ENCODE assay signal across 26 cellular contexts in genomic region chr22:22682807-22683667, GRCh38. TPM values are rescaled to one million over a fixed set of nuclear protein-coding genes. Genes with fewer than 3 reads are reported as not detected.
DNase-seq lines count a peak whose midpoint lies in the region; ATAC-seq, FAIRE-seq and TF ChIP-seq lines count a peak whose summit lies in the region.
"Had no signal": no experiment of that assay in that cellular context is flagged by ENCODE, and none has a peak within 500 bp of the region (broad histone marks: within the 10 kb centered on the region; RNA-seq: fewer than 3 reads in every experiment).

No MANE protein-coding gene starts in this region.

- no peak overlapping the region for H3K4me3 ChIP-seq in fibroblast of lung (replicated peaks in 1 of 4; ENCODE audit: control extremely low read depth in 1 of 4, insufficient read depth in 1 of 4, low read depth in 3 of 4, low read length in 4 of 4)
- H3K4me3 ChIP-seq: coronary artery, pancreas, PC-9, sigmoid colon, transverse colon had no signal

- H3K4me1 Mint-ChIP-seq in activated naive CD8-positive, alpha-beta T cell treated with anti-CD3 and anti-CD28 coated beads, Interleukin-2, amount 10 ng/mL, durations not matched to agents 7 days and 5 days, result peaks cover 12% of the 10 kb centered on the region
- peaks cover 3% of the 10 kb centered on the region for H3K4me1 Mint-ChIP-seq in activated naive CD8-positive, alpha-beta T cell treated with anti-CD3 and anti-CD28 coated beads, Interleukin-2, amount 50 U/mL, for 24 hours

- no peak for FAIRE-seq in urothelium cell line (lab: Jason Lieb, UNC)
- FAIRE-seq: A204.1, endometrium, kidney, pancreas had no signal

- TF ChIP-seq CTCF in fibroblast of lung (conservative IDR thresholded peaks at IDR 0.05 in 1 of 2, IDR thresholded peaks at IDR 0.05 in 1 of 2; ENCODE audit: low read depth in 1 of 2, low read length in 2 of 2), result no peak

- H3K27ac ChIP-seq in fibroblast of lung (ENCODE audit: insufficient read depth, low read length), result no peak overlapping the region
- H3K27ac ChIP-seq: coronary artery, foreskin keratinocyte, pancreas, PC-9, sigmoid colon, transverse colon had no signal

- H3K9me3 Mint-ChIP-seq in activated naive CD8-positive, alpha-beta T cell treated with anti-CD3 and anti-CD28 coated beads, Interleukin-2, amount 10 ng/mL, durations not matched to agents 7 days and 5 days, result no peaks in the 10 kb centered on the region
- H3K9me3 Mint-ChIP-seq in activated naive CD8-positive, alpha-beta T cell treated with anti-CD3 and anti-CD28 coated beads, Interleukin-2, amount 50 U/mL, for 24 hours, result no peaks in the 10 kb centered on the region
- H3K9me3 Mint-ChIP-seq: activated naive CD4-positive, alpha-beta T cell treated with anti-CD3 and anti-CD28 coated beads for 36 hours had no signal

- no peak overlapping the region for H3K9ac ChIP-seq in fibroblast of lung (ENCODE audit: insufficient read depth, low read length)

- no peaks in the 10 kb centered on the region for H3K79me2 ChIP-seq in fibroblast of lung (ENCODE audit: control insufficient read depth, insufficient read depth, low read length)

- no peak overlapping the region for H2AFZ ChIP-seq in fibroblast of lung (ENCODE audit: low read length)
- H2AFZ ChIP-seq: PC-9 had no signal

- H3K9me3 ChIP-seq in fibroblast of lung (ENCODE audit: control insufficient read depth, insufficient read depth, low read depth, low read length), result no peaks in the 10 kb centered on the region
- H3K9me3 ChIP-seq: pancreas, sigmoid colon, transverse colon had no signal

- H3K4me1 ChIP-seq in fibroblast of lung (ENCODE audit: control insufficient read depth, extremely low read depth, insufficient read depth, low read length), result peaks cover 6% of the 10 kb centered on the region
- H3K4me1 ChIP-seq: foreskin keratinocyte, pancreas had no signal

- peaks cover 2% of the 10 kb centered on the region for H3K27me3 Mint-ChIP-seq in activated naive CD8-positive, alpha-beta T cell treated with anti-CD3 and anti-CD28 coated beads, Interleukin-2, amount 10 ng/mL, durations not matched to agents 7 days and 5 days
- H3K27me3 Mint-ChIP-seq in activated naive CD8-positive, alpha-beta T cell treated with anti-CD3 and anti-CD28 coated beads, Interleukin-2, amount 50 U/mL, for 24 hours, result no peaks in the 10 kb centered on the region

- no peak for ATAC-seq in activated naive CD8-positive, alpha-beta T cell treated with anti-CD3 and anti-CD28 coated beads, Interleukin-2, amount 10 ng/mL, durations not matched to agents 7 days and 5 days (ENCODE audit: low read depth)
- ATAC-seq in activated naive CD8-positive, alpha-beta T cell treated with anti-CD3 and anti-CD28 coated beads, Interleukin-2, amount 50 U/mL, for 24 hours, result no peak
- ATAC-seq: foreskin keratinocyte, pancreas had no signal

- POLR2A ChIA-PET in activated naive CD8-positive, alpha-beta T cell treated with anti-CD3 and anti-CD28 coated beads, Interleukin-2, amount 10 ng/mL, durations not matched to agents 7 days and 5 days (lab: Charles Lee), result no interaction called here

- no peaks in the 10 kb centered on the region for H3K27me3 ChIP-seq in fibroblast of lung (ENCODE audit: control insufficient read depth, insufficient read depth, low read length)
- H3K27me3 ChIP-seq: foreskin keratinocyte, pancreas, sigmoid colon, transverse colon had no signal

- H3K36me3 Mint-ChIP-seq in activated naive CD8-positive, alpha-beta T cell treated with anti-CD3 and anti-CD28 coated beads, Interleukin-2, amount 10 ng/mL, durations not matched to agents 7 days and 5 days, result no peaks in the 10 kb centered on the region
- H3K36me3 Mint-ChIP-seq in activated naive CD8-positive, alpha-beta T cell treated with anti-CD3 and anti-CD28 coated beads, Interleukin-2, amount 50 U/mL, for 24 hours (ENCODE audit: low read depth), result no peaks in the 10 kb centered on the region

- H3K4me2 ChIP-seq in fibroblast of lung (ENCODE audit: extremely low read depth, insufficient read depth, low read length), result no peak overlapping the region
- H3K4me2 ChIP-seq: PC-9 had no signal

- H3K27ac Mint-ChIP-seq in activated naive CD8-positive, alpha-beta T cell treated with anti-CD3 and anti-CD28 coated beads, Interleukin-2, amount 10 ng/mL, durations not matched to agents 7 days and 5 days, result no peak overlapping the region
- no peak overlapping the region for H3K27ac Mint-ChIP-seq in activated naive CD8-positive, alpha-beta T cell treated with anti-CD3 and anti-CD28 coated beads, Interleukin-2, amount 50 U/mL, for 24 hours
- H3K27ac Mint-ChIP-seq: activated naive CD4-positive, alpha-beta T cell treated with anti-CD3 and anti-CD28 coated beads for 36 hours had no signal

- peak; percentile 10 for DNase-seq in activated naive CD8-positive, alpha-beta T cell treated with anti-CD3 and anti-CD28 coated beads, Interleukin-2, amount 10 ng/mL, durations not matched to agents 7 days and 5 days
- DNase-seq in activated naive CD8-positive, alpha-beta T cell treated with anti-CD3 and anti-CD28 coated beads, Interleukin-2, amount 50 U/mL, for 24 hours, result no peak
- DNase-seq in NCI-H226, result peak; percentile 32
- peak; percentile 24 to 43 for DNase-seq in fibroblast of lung (ENCODE audit: low read depth in 2 of 2)
- peak; percentile 71 for DNase-seq in urothelium cell line (ENCODE audit: low spot score)
- no peak for DNase-seq in hepatic stellate cell (ENCODE audit: low spot score)
- no peak for DNase-seq in NCI-H2196 treated with DMSO at 0.1 percent for 48 hours (lab: John Stamatoyannopoulos, UW; ENCODE audit: unreplicated experiment)
- no peak for DNase-seq in OCI-M1 (lab: John Stamatoyannopoulos, UW)
- DNase-seq: activated CD4-positive, alpha-beta T cell treated with anti-CD3 and anti-CD28 coated beads, Interleukin-2, amount 50 U/mL, for 48 hours; activated naive CD4-positive, alpha-beta T cell treated with anti-CD3 and anti-CD28 coated beads for 36 hours; foreskin keratinocyte; Kasumi-1; kidney; mammary epithelial cell; NCI-H1105 treated with DMSO at 0.1 percent for 48 hours; NCI-H748 treated with DMSO at 0.1 percent for 48 hours; PC-9; sigmoid colon; stimulated activated naive CD4-positive, alpha-beta T cell; transverse colon had no signal

- H4K20me1 ChIP-seq in fibroblast of lung (ENCODE audit: control insufficient read depth, extremely low read depth, insufficient read depth, low read length), result no peaks in the 10 kb centered on the region

- H3K36me3 ChIP-seq in fibroblast of lung (ENCODE audit: control insufficient read depth, insufficient read depth, low read length), result no peaks in the 10 kb centered on the region
- H3K36me3 ChIP-seq: pancreas, sigmoid colon, transverse colon had no signal

- H3K4me3 Mint-ChIP-seq in activated naive CD8-positive, alpha-beta T cell treated with anti-CD3 and anti-CD28 coated beads, Interleukin-2, amount 10 ng/mL, durations not matched to agents 7 days and 5 days, result no peak overlapping the region
- no peak overlapping the region for H3K4me3 Mint-ChIP-seq in activated naive CD8-positive, alpha-beta T cell treated with anti-CD3 and anti-CD28 coated beads, Interleukin-2, amount 50 U/mL, for 24 hours
- H3K4me3 Mint-ChIP-seq: activated naive CD4-positive, alpha-beta T cell treated with anti-CD3 and anti-CD28 coated beads for 36 hours had no signal

RNA-seq across cellular contexts. Expression of gene GGTLC2, which starts 38.6 kb away (rescaled TPM):
- not detected for total RNA-seq in activated naive CD8-positive, alpha-beta T cell treated with anti-CD3 and anti-CD28 coated beads, Interleukin-2, amount 10 ng/mL, durations not matched to agents 7 days and 5 days
- not detected in 2 replicates for total RNA-seq in fibroblast of lung
- polyA plus RNA-seq in fibroblast of lung, result not detected in 2 replicates
- polyA plus RNA-seq in fibroblast of lung (2012), result not detected in 2 replicates
- polyA minus RNA-seq in fibroblast of lung (ENCODE audit: low replicate concordance), result not detected in 2 replicates
- total RNA-seq: activated naive CD4-positive, alpha-beta T cell treated with anti-CD3 and anti-CD28 coated beads for 36 hours; foreskin keratinocyte; mammary epithelial cell; myocyte; pancreas; PC-9; sigmoid colon; T-helper 2 cell treated with Interferon-gamma antibody and Interleukin-4, amounts not matched to agents 100 ng/mL and 5 ng/mL, for 36 hours; transverse colon had no signal
- polyA plus RNA-seq: foreskin keratinocyte, mammary epithelial cell, pancreas, sigmoid colon had no signal

Comparison
In these comparisons a context has a peak if more than half of its experiments do, and no peak if none do; other contexts are left out.
1. DNase-seq: peak in activated naive CD8-positive, alpha-beta T cell treated with anti-CD3 and anti-CD28 coated beads, Interleukin-2, amount 10 ng/mL, durations not matched to agents 7 days and 5 days (single experiment), NCI-H226 (single experiment), fibroblast of lung (2 of 2) and urothelium cell line (single experiment); none in activated naive CD8-positive, alpha-beta T cell treated with anti-CD3 and anti-CD28 coated beads, Interleukin-2, amount 50 U/mL, for 24 hours (single experiment), hepatic stellate cell (single experiment), NCI-H2196 treated with DMSO at 0.1 percent for 48 hours (single experiment) and OCI-M1 (single experiment).